ENCODE assay signal across 15 cellular contexts in the genomic region with DNA sequence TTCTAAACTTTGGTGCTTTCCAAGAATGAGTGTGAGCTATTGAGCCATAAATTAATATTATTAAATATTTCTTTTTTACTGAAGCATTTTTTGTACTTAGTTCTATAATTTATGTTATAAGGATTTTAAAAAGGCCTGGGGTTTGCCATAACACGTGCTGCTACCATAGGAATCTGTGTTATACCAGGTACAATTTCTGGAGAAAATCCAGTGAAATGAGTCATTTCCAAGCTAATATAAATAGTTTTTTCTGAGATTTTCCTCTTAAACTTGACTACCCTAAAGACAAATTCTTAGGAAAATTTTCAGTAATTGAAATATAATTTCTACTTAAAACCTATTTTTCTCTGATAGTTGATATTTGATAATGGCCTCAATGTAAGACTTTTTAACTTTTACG.
DNase-seq lines count a peak whose midpoint lies in the region; ATAC-seq and TF ChIP-seq lines count a peak whose summit lies in the region.
"Had no signal": no experiment of that assay in that cellular context is flagged by ENCODE, and none has a peak within 500 bp of the region (broad histone marks: within the 10 kb centered on the region; RNA-seq: fewer than 3 reads in every experiment).

No MANE protein-coding gene starts in this region.

- 0 out of 2 replicates have a peak, but pooled peaks cover 3% of the 10 kb centered on the region for H3K9me2 ChIP-seq in Karpas-422 (replicated peaks; ENCODE audit: insufficient read depth, low read length)

- H3K27me3 ChIP-seq in breast epithelium, result no peaks in the 10 kb centered on the region
- H3K27me3 ChIP-seq in mammary epithelial cell (ENCODE audit: insufficient read depth, low read length), result no peaks in the 10 kb centered on the region
- H3K27me3 ChIP-seq in Karpas-422 (ENCODE audit: low read length), result no peaks in the 10 kb centered on the region
- H3K27me3 ChIP-seq: BLaER1 treated with 17β-estradiol and CSF1 and Interleukin-3, amounts not matched to agents 10 nM and 100 nM had no signal

- no peak overlapping the region for H3K27ac Mint-ChIP-seq in MCF 10A (ENCODE audit: low read depth, unreplicated experiment)
- H3K27ac Mint-ChIP-seq: CD4-positive, CD25-positive, alpha-beta regulatory T cell had no signal

- no peak for TF ChIP-seq POLR2A in breast epithelium (IDR thresholded peaks at IDR 0.05)

- H2AFZ ChIP-seq in mammary epithelial cell (ENCODE audit: low read depth, low read length) (no peak overlapping the region), Karpas-422 (ENCODE audit: low read length) (no peak overlapping the region)

- H3K9ac ChIP-seq in mammary epithelial cell (ENCODE audit: insufficient read depth, low read length) (no peak overlapping the region), Karpas-422 (ENCODE audit: low read length) (no peak overlapping the region)
- H3K9ac ChIP-seq: BLaER1 treated with 17β-estradiol and CSF1 and Interleukin-3, amounts not matched to agents 10 nM and 100 nM had no signal

- BruUV-seq in MCF 10A (replicated peaks; lab: Mats Ljungman, UMichigan) (no TSS peak), mammary epithelial cell (replicated peaks; lab: Mats Ljungman, UMichigan) (no TSS peak)

- in situ Hi-C loops in mammary epithelial cell (cut with MboI; ENCODE audit: low sequenced_read_pairs in 2 of 2), result no loop called here

- H3K4me1 ChIP-seq in breast epithelium (no peaks in the 10 kb centered on the region), mammary epithelial cell (ENCODE audit: insufficient read depth, low read length) (peaks cover 3% of the 10 kb centered on the region), Karpas-422 (ENCODE audit: low read length) (no peaks in the 10 kb centered on the region)
- H3K4me1 ChIP-seq: BLaER1 treated with 17β-estradiol and CSF1 and Interleukin-3, amounts not matched to agents 10 nM and 100 nM had no signal

- H3K4me2 ChIP-seq in mammary epithelial cell (ENCODE audit: insufficient read depth, low read depth, low read length), result peak overlapping the region; percentile 56
- no peak overlapping the region for H3K4me2 ChIP-seq in Karpas-422 (ENCODE audit: low read depth, low read length, poor library complexity, severe bottlenecking)
- H3K4me2 ChIP-seq: BLaER1 treated with 17β-estradiol and CSF1 and Interleukin-3, amounts not matched to agents 10 nM and 100 nM had no signal

- peaks cover 9% of the 10 kb centered on the region for H3K9me3 Mint-ChIP-seq in MCF 10A (ENCODE audit: unreplicated experiment)

- intact Hi-C loops in MCF 10A (cut with micrococcal nuclease), result no loop called here
- intact Hi-C loops in breast epithelium (cut with DNase I; ENCODE audit: low total_unique reads), result no loop called here
- intact Hi-C loops in mammary epithelial cell (cut with micrococcal nuclease), result no loop called here

- H3K4me3 ChIP-seq in breast epithelium (no peak overlapping the region), mammary epithelial cell (replicated peaks in 1 of 3; ENCODE audit: insufficient read depth in 1 of 3, low read depth in 2 of 3, low read length in 3 of 3) (no peak overlapping the region), epithelial cell of esophagus (ENCODE audit: low read length) (no peak overlapping the region), Karpas-422 (ENCODE audit: low read length) (no peak overlapping the region)
- H3K4me3 ChIP-seq: BLaER1 treated with 17β-estradiol and CSF1 and Interleukin-3, amounts not matched to agents 10 nM and 100 nM; GM12878 had no signal

- no peak for TF ChIP-seq CTCF in MCF 10A (IDR thresholded peaks at IDR 0.05; ENCODE audit: unreplicated experiment)
- TF ChIP-seq CTCF in breast epithelium (IDR thresholded peaks at IDR 0.05), result no peak
- TF ChIP-seq CTCF in mammary epithelial cell (conservative IDR thresholded peaks at IDR 0.05 in 1 of 2, IDR thresholded peaks at IDR 0.05 in 1 of 2; ENCODE audit: extremely low read depth in 1 of 2, insufficient read depth in 1 of 2, low read depth in 1 of 2, low read length in 2 of 2), result no peak
- no peak for TF ChIP-seq CTCF in epithelial cell of esophagus (IDR thresholded peaks at IDR 0.05; ENCODE audit: insufficient read depth, low read depth, low read length, missing control alignments)

- CTCF ChIA-PET in MCF 10A (lab: Yijun Ruan, JAX), result interaction anchor here (0.6 kb wide), 1 partner anchor 467 kb away, joined by 3 read pairs; no protein-coding TSS in a partner anchor
- CTCF ChIA-PET in mammary epithelial cell (lab: Charles Lee; ENCODE audit: low non-redundant PET), result no interaction called here

- no peaks in the 10 kb centered on the region for H3K27me3 Mint-ChIP-seq in MCF 10A (ENCODE audit: insufficient read depth, unreplicated experiment)
- H3K27me3 Mint-ChIP-seq: CD4-positive, CD25-positive, alpha-beta regulatory T cell had no signal

- DNase-seq in MCF 10A (ENCODE audit: unreplicated experiment), result peak; percentile 35
- no peak for DNase-seq in breast epithelium (ENCODE audit: low spot score in 2 of 2)
- no peak for DNase-seq in mammary epithelial cell
- peak; percentile 18 for DNase-seq in epithelial cell of esophagus (ENCODE audit: low read depth)
- no peak for DNase-seq in Karpas-422
- DNase-seq in stimulated activated naive CD8-positive, alpha-beta T cell treated with anti-CD3 and anti-CD28 coated beads, Interleukin-15, Interleukin-2, amounts not matched to agents 100 U/mL and 50 U/mL, for 24 hours, result no peak
- DNase-seq in NCI-H2029 (lab: John Stamatoyannopoulos, UW), result no peak
- DNase-seq in activated CD8-positive, alpha-beta memory T cell treated with anti-CD3 and anti-CD28 coated beads, Interleukin-2, amount 50 U/mL, for 48 hours, result no peak
- DNase-seq: CD4-positive, CD25-positive, alpha-beta regulatory T cell; DMS53; IMR-90 had no signal

- H3K4me3 Mint-ChIP-seq in MCF 10A (ENCODE audit: unreplicated experiment), result no peak overlapping the region
- H3K4me3 Mint-ChIP-seq: CD4-positive, CD25-positive, alpha-beta regulatory T cell had no signal

- H3K9me3 ChIP-seq in breast epithelium (no peaks in the 10 kb centered on the region), mammary epithelial cell (replicated peaks; ENCODE audit: insufficient read depth, low read length) (no peaks in the 10 kb centered on the region), Karpas-422 (ENCODE audit: low read length) (peaks cover 3% of the 10 kb centered on the region; the same call in 1 of the 2 replicates)
- H3K9me3 ChIP-seq: BLaER1 treated with 17β-estradiol and CSF1 and Interleukin-3, amounts not matched to agents 10 nM and 100 nM had no signal

- H3K36me3 Mint-ChIP-seq in MCF 10A (ENCODE audit: insufficient read depth, unreplicated experiment), result peaks cover 4% of the 10 kb centered on the region
- H3K36me3 Mint-ChIP-seq: CD4-positive, CD25-positive, alpha-beta regulatory T cell had no signal

- H3K79me2 ChIP-seq in mammary epithelial cell (ENCODE audit: insufficient read depth, low read length) (no peaks in the 10 kb centered on the region), Karpas-422 (ENCODE audit: low read length) (no peaks in the 10 kb centered on the region)

- H3K36me3 ChIP-seq in breast epithelium (no peaks in the 10 kb centered on the region), mammary epithelial cell (ENCODE audit: insufficient read depth, low read length) (no peaks in the 10 kb centered on the region), Karpas-422 (ENCODE audit: insufficient read depth, low read length) (no peaks in the 10 kb centered on the region)
- H3K36me3 ChIP-seq: BLaER1 treated with 17β-estradiol and CSF1 and Interleukin-3, amounts not matched to agents 10 nM and 100 nM had no signal

- no peaks in the 10 kb centered on the region for H4K20me1 ChIP-seq in mammary epithelial cell (ENCODE audit: insufficient read depth, low read length)
- H4K20me1 ChIP-seq in Karpas-422 (ENCODE audit: insufficient read depth, low read depth, low read length), result no peaks in the 10 kb centered on the region
- H4K20me1 ChIP-seq: BLaER1 treated with 17β-estradiol and CSF1 and Interleukin-3, amounts not matched to agents 10 nM and 100 nM had no signal

- 55% methylated on average over 2 of the region's 2 CpGs for WGBS in mammary epithelial cell (ENCODE audit: low coverage, missing lambda C conversion rate)

- H3K27ac ChIP-seq in breast epithelium (no peak overlapping the region), mammary epithelial cell (ENCODE audit: insufficient read depth, low read depth, low read length) (peak overlapping the region; percentile 11), Karpas-422 (ENCODE audit: low read length) (no peak overlapping the region)
- H3K27ac ChIP-seq: 22Rv1; BLaER1 treated with 17β-estradiol and CSF1 and Interleukin-3, amounts not matched to agents 10 nM and 100 nM had no signal

- POLR2A ChIA-PET in MCF 10A (lab: Yijun Ruan, JAX), result interaction anchor here (1.2 to 2.3 kb wide), 3 partner anchors 16 to 132 kb away, joined by 3 to 11 read pairs (median 8); no protein-coding TSS in a partner anchor

- dilution Hi-C loops in mammary epithelial cell (cut with HindIII; ENCODE audit: low sequenced_read_pairs), result no loop called here

- ATAC-seq in stimulated activated naive CD8-positive, alpha-beta T cell treated with anti-CD3 and anti-CD28 coated beads, Interleukin-15, Interleukin-2, amounts not matched to agents 100 U/mL and 50 U/mL, for 24 hours, result no peak
- ATAC-seq: GM12878, HCT116 had no signal

- no peaks in the 10 kb centered on the region for H3K4me1 Mint-ChIP-seq in MCF 10A (ENCODE audit: insufficient read depth, unreplicated experiment)
- H3K4me1 Mint-ChIP-seq: CD4-positive, CD25-positive, alpha-beta regulatory T cell had no signal

Comparison
In these comparisons a context has a peak if more than half of its experiments do, and no peak if none do; other contexts are left out.
1. DNase-seq: peak in MCF 10A (single experiment) and epithelial cell of esophagus (single experiment); none in breast epithelium (0 of 2), mammary epithelial cell (single experiment), Karpas-422 (single experiment), stimulated activated naive CD8-positive, alpha-beta T cell treated with anti-CD3 and anti-CD28 coated beads, Interleukin-15, Interleukin-2, amounts not matched to agents 100 U/mL and 50 U/mL, for 24 hours (single experiment), NCI-H2029 (single experiment) and activated CD8-positive, alpha-beta memory T cell treated with anti-CD3 and anti-CD28 coated beads, Interleukin-2, amount 50 U/mL, for 48 hours (single experiment).